9 cellular contexts compared by ENCODE assay signal in genomic region chr1:118136511-118136937, GRCh38. TPM values are rescaled to one million over a fixed set of nuclear protein-coding genes. Genes with fewer than 3 reads are reported as not detected.
A peak's percentile ranks its signal among the peaks of the same experiment; 100 is the strongest.
DNase-seq lines count a peak whose midpoint lies in the region; ATAC-seq and TF ChIP-seq lines count a peak whose summit lies in the region.
"Had no signal": no experiment of that assay in that cellular context is flagged by ENCODE, and none has a peak within 500 bp of the region (broad histone marks: within the 10 kb centered on the region; RNA-seq: fewer than 3 reads in every experiment).

No MANE protein-coding gene starts in this region.

- peaks cover 28% of the 10 kb centered on the region for H3K27me3 Mint-ChIP-seq in activated CD8-positive, alpha-beta memory T cell treated with anti-CD3 and anti-CD28 coated beads, Interleukin-2, amount 10 ng/mL, durations not matched to agents 7 days and 5 days
- peaks cover 12% of the 10 kb centered on the region for H3K27me3 Mint-ChIP-seq in activated CD4-positive, alpha-beta memory T cell treated with anti-CD3 and anti-CD28 coated beads, Interleukin-2, amount 10 ng/mL, durations not matched to agents 7 days and 5 days
- H3K27me3 Mint-ChIP-seq in nephron progenitor cell (ENCODE audit: low read depth, poor library complexity) (peaks cover 3% of the 10 kb centered on the region), H9 (ENCODE audit: low read depth) (no peaks in the 10 kb centered on the region)

- no peaks in the 10 kb centered on the region for H4K20me1 ChIP-seq in H9 (ENCODE audit: control insufficient read depth, insufficient read depth, insufficient read length)

- no peak overlapping the region for H4K8ac ChIP-seq in H9 (replicated peaks; ENCODE audit: insufficient read length, low read depth, low read length)

- H3K9me3 ChIP-seq in adrenal gland (replicated peaks in 1 of 3) (no peaks in the 10 kb centered on the region), tibial artery (no peaks in the 10 kb centered on the region), H9 (ENCODE audit: control insufficient read depth, low read depth, low read length) (no peaks in the 10 kb centered on the region)

- no peaks in the 10 kb centered on the region for H3K36me3 Mint-ChIP-seq in activated CD8-positive, alpha-beta memory T cell treated with anti-CD3 and anti-CD28 coated beads, Interleukin-2, amount 10 ng/mL, durations not matched to agents 7 days and 5 days
- H3K36me3 Mint-ChIP-seq in activated CD4-positive, alpha-beta memory T cell treated with anti-CD3 and anti-CD28 coated beads, Interleukin-2, amount 10 ng/mL, durations not matched to agents 7 days and 5 days (ENCODE audit: low read depth) = no peaks in the 10 kb centered on the region
- no peaks in the 10 kb centered on the region for H3K36me3 Mint-ChIP-seq in nephron progenitor cell (ENCODE audit: low read depth)
- peaks cover 0 to 3% (median 0%) of the 10 kb centered on the region in 3 experiments; a peak in 1 of 7 replicates for H3K36me3 Mint-ChIP-seq in H9 (ENCODE audit: insufficient read depth in 1 of 3, low read depth in 3 of 3)

- no peak overlapping the region for H2BK20ac ChIP-seq in H9 (ENCODE audit: low read depth, low read length, poor library complexity, severe bottlenecking)

- TF ChIP-seq CTCF in nephron progenitor cell (IDR thresholded peaks at IDR 0.05) (no peak), adrenal gland (IDR thresholded peaks at IDR 0.05) (no peak), tibial artery (IDR thresholded peaks at IDR 0.05) (no peak), H9 (conservative IDR thresholded peaks at IDR 0.05) (no peak)

- H3K27ac Mint-ChIP-seq in activated CD8-positive, alpha-beta memory T cell treated with anti-CD3 and anti-CD28 coated beads, Interleukin-2, amount 10 ng/mL, durations not matched to agents 7 days and 5 days = no peak overlapping the region
- no peak overlapping the region for H3K27ac Mint-ChIP-seq in activated CD4-positive, alpha-beta memory T cell treated with anti-CD3 and anti-CD28 coated beads, Interleukin-2, amount 10 ng/mL, durations not matched to agents 7 days and 5 days
- H3K27ac Mint-ChIP-seq in nephron progenitor cell (peak overlapping the region; percentile 52), H9 (no peak overlapping the region; a peak in 1 of 7 replicates)

- no peak overlapping the region for H3K18ac ChIP-seq in H9 (ENCODE audit: insufficient read length, low read depth, low read length)

- no peak overlapping the region for H3K9ac ChIP-seq in H9 (ENCODE audit: extremely low read depth, insufficient read length, low read length)

- CTCF ChIA-PET in activated CD8-positive, alpha-beta memory T cell treated with anti-CD3 and anti-CD28 coated beads, Interleukin-2, amount 10 ng/mL, durations not matched to agents 7 days and 5 days (lab: Charles Lee) = no interaction called here
- CTCF ChIA-PET in activated CD4-positive, alpha-beta memory T cell treated with anti-CD3 and anti-CD28 coated beads, Interleukin-2, amount 10 ng/mL, durations not matched to agents 7 days and 5 days (lab: Charles Lee) = no interaction called here

- H3K79me2 ChIP-seq in H9 (ENCODE audit: insufficient read depth, low read length) = no peaks in the 10 kb centered on the region

- H3K4me1 ChIP-seq in adrenal gland (replicated peaks in 1 of 2) (no peaks in the 10 kb centered on the region), tibial artery (peaks cover 0 to 4% (median 0%) of the 10 kb centered on the region in 4 donors), H9 (ENCODE audit: insufficient read depth, low read length) (peaks cover 7% of the 10 kb centered on the region; the same call in 1 of the 2 replicates)

- 14 to 25% (median 22%) methylated on average over 4 of the region's 4 CpGs for WGBS in adrenal gland, 4 donors
- WGBS in H9 (ENCODE audit: extremely low coverage, insufficient read length, low lambda C conversion rate) = no CpG with 5 or more reads among the region's 4 CpGs

- peaks cover 7% of the 10 kb centered on the region for H3K4me1 Mint-ChIP-seq in activated CD8-positive, alpha-beta memory T cell treated with anti-CD3 and anti-CD28 coated beads, Interleukin-2, amount 10 ng/mL, durations not matched to agents 7 days and 5 days
- H3K4me1 Mint-ChIP-seq in activated CD4-positive, alpha-beta memory T cell treated with anti-CD3 and anti-CD28 coated beads, Interleukin-2, amount 10 ng/mL, durations not matched to agents 7 days and 5 days = peaks cover 3% of the 10 kb centered on the region
- peaks cover 23% of the 10 kb centered on the region for H3K4me1 Mint-ChIP-seq in nephron progenitor cell
- peaks cover 11 to 20% of the 10 kb centered on the region in 2 experiments for H3K4me1 Mint-ChIP-seq in H9

- no peak for TF ChIP-seq POLR2A in adrenal gland (IDR thresholded peaks at IDR 0.05)

- no peak overlapping the region for H3K23ac ChIP-seq in H9 (ENCODE audit: insufficient read length, low read depth, low read length)

- H3K9me3 Mint-ChIP-seq in activated CD8-positive, alpha-beta memory T cell treated with anti-CD3 and anti-CD28 coated beads, Interleukin-2, amount 10 ng/mL, durations not matched to agents 7 days and 5 days (ENCODE audit: low read depth) = no peaks in the 10 kb centered on the region
- no peaks in the 10 kb centered on the region for H3K9me3 Mint-ChIP-seq in activated CD4-positive, alpha-beta memory T cell treated with anti-CD3 and anti-CD28 coated beads, Interleukin-2, amount 10 ng/mL, durations not matched to agents 7 days and 5 days
- no peaks in the 10 kb centered on the region for H3K9me3 Mint-ChIP-seq in nephron progenitor cell
- peaks cover 0 to 6% of the 10 kb centered on the region in 2 experiments; a peak in 2 of 5 replicates for H3K9me3 Mint-ChIP-seq in H9

- DNase-seq in activated CD8-positive, alpha-beta memory T cell treated with anti-CD3 and anti-CD28 coated beads, Interleukin-2, amount 10 ng/mL, durations not matched to agents 7 days and 5 days = peak; percentile 52
- no peak for DNase-seq in activated CD8-positive, alpha-beta memory T cell treated with anti-CD3 and anti-CD28 coated beads for 24 hours
- peak; percentile 22 for DNase-seq in activated CD4-positive, alpha-beta memory T cell treated with anti-CD3 and anti-CD28 coated beads, Interleukin-2, amount 10 ng/mL, durations not matched to agents 7 days and 5 days
- DNase-seq in nephron progenitor cell = no peak
- no peak for DNase-seq in adrenal gland
- DNase-seq in tibial artery = no peak
- no peak for DNase-seq in H9

- H3K23me2 ChIP-seq in H9 (ENCODE audit: insufficient read length, low read depth, low read length, poor library complexity, severe bottlenecking) = no peaks in the 10 kb centered on the region

- H4K91ac ChIP-seq in H9 (ENCODE audit: insufficient read length, low read depth, low read length) = no peak overlapping the region

- no peak overlapping the region for H4K5ac ChIP-seq in H9 (ENCODE audit: insufficient read length, low read depth, low read length)

- H3K4me2 ChIP-seq in H9 (ENCODE audit: insufficient read depth, insufficient read length, low read length) = no peak overlapping the region

- no peak overlapping the region for H2BK5ac ChIP-seq in H9 (ENCODE audit: insufficient read length, low read length)

- H3K4me3 Mint-ChIP-seq in activated CD8-positive, alpha-beta memory T cell treated with anti-CD3 and anti-CD28 coated beads, Interleukin-2, amount 10 ng/mL, durations not matched to agents 7 days and 5 days = no peak overlapping the region
- H3K4me3 Mint-ChIP-seq in activated CD4-positive, alpha-beta memory T cell treated with anti-CD3 and anti-CD28 coated beads, Interleukin-2, amount 10 ng/mL, durations not matched to agents 7 days and 5 days = no peak overlapping the region
- H3K4me3 Mint-ChIP-seq in nephron progenitor cell (no peak overlapping the region), H9 (no peak overlapping the region)

- no peak overlapping the region for H2AFZ ChIP-seq in H9 (ENCODE audit: low read length)

- no peak overlapping the region for H3T11ph ChIP-seq in H9 (ENCODE audit: low read length)

- no peak overlapping the region for H3K14ac ChIP-seq in H9 (ENCODE audit: insufficient read depth, low read length)

- ATAC-seq in activated CD8-positive, alpha-beta memory T cell treated with anti-CD3 and anti-CD28 coated beads, Interleukin-2, amount 10 ng/mL, durations not matched to agents 7 days and 5 days = peak; percentile 67
- ATAC-seq in HG02884 (IDR thresholded peaks at IDR 0.05; ENCODE audit: unreplicated experiment) = peak; percentile 100

- no peaks in the 10 kb centered on the region for H3K79me1 ChIP-seq in H9 (ENCODE audit: insufficient read depth, low read depth, low read length, poor library complexity, severe bottlenecking)

- POLR2A ChIA-PET in activated CD4-positive, alpha-beta memory T cell treated with anti-CD3 and anti-CD28 coated beads, Interleukin-2, amount 10 ng/mL, durations not matched to agents 7 days and 5 days (lab: Charles Lee) = no interaction called here

- H2BK12ac ChIP-seq in H9 (ENCODE audit: insufficient read length, low read depth, low read length) = no peak overlapping the region

- H2BK120ac ChIP-seq in H9 (ENCODE audit: low read depth, low read length, poor library complexity, severe bottlenecking) = no peak overlapping the region

- no peak overlapping the region for H3K4me3 ChIP-seq in adrenal gland
- H3K4me3 ChIP-seq in tibial artery = no peak overlapping the region

- no peak overlapping the region for H2AK5ac ChIP-seq in H9 (ENCODE audit: insufficient read length, low read length)

- H3K27me3 ChIP-seq in adrenal gland (no peaks in the 10 kb centered on the region), tibial artery (no peaks in the 10 kb centered on the region), H9 (ENCODE audit: insufficient read depth, low read length) (no peaks in the 10 kb centered on the region)

- no peak overlapping the region for H3K27ac ChIP-seq in adrenal gland
- H3K27ac ChIP-seq in tibial artery = no peak overlapping the region
- no peak overlapping the region for H3K27ac ChIP-seq in H9 (ENCODE audit: insufficient read length, low read depth, low read length)
- H3K27ac ChIP-seq: C4-2B had no signal

- no peak overlapping the region for H2BK15ac ChIP-seq in H9 (ENCODE audit: low read depth, low read length)

- H3K4ac ChIP-seq in H9 (ENCODE audit: low read depth, low read length) = no peak overlapping the region

- no peak overlapping the region for H3K56ac ChIP-seq in H9 (ENCODE audit: insufficient read length, low read depth, low read length)

- H3K36me3 ChIP-seq in adrenal gland (replicated peaks in 1 of 2) (no peaks in the 10 kb centered on the region), tibial artery (no peaks in the 10 kb centered on the region)

- intact Hi-C loops in adrenal gland (cut with DNase I) = no loop called here
- intact Hi-C loops in tibial artery (cut with DNase I; ENCODE audit: low total_unique reads) = no loop called here

RNA-seq across cellular contexts. Expression of gene SPAG17, which starts 48.5 kb away (rescaled TPM):
- not detected for total RNA-seq in activated CD8-positive, alpha-beta memory T cell treated with anti-CD3 and anti-CD28 coated beads, Interleukin-2, amount 10 ng/mL, durations not matched to agents 7 days and 5 days
- not detected for total RNA-seq in activated CD4-positive, alpha-beta memory T cell treated with anti-CD3 and anti-CD28 coated beads, Interleukin-2, amount 10 ng/mL, durations not matched to agents 7 days and 5 days
- under 1 TPM in 7 of 8 donors, not detected in 1; 0.07 to 0.94 (median 0.39) TPM for total RNA-seq in adrenal gland
- polyA plus RNA-seq in adrenal gland = 1 to 10 TPM in 2 of 3 donors, under 1 TPM in 1; 0.26 to 1.8 (median 1.4) TPM
- 0.37 and 1.1 TPM in 2 replicates for total RNA-seq in H9 (2021)

Comparison
In these comparisons a context has a peak if more than half of its experiments do, and no peak if none do; other contexts are left out.
1. DNase-seq: peak in activated CD8-positive, alpha-beta memory T cell treated with anti-CD3 and anti-CD28 coated beads, Interleukin-2, amount 10 ng/mL, durations not matched to agents 7 days and 5 days (single experiment) and activated CD4-positive, alpha-beta memory T cell treated with anti-CD3 and anti-CD28 coated beads, Interleukin-2, amount 10 ng/mL, durations not matched to agents 7 days and 5 days (single experiment); none in activated CD8-positive, alpha-beta memory T cell treated with anti-CD3 and anti-CD28 coated beads for 24 hours (single experiment), nephron progenitor cell (single experiment), adrenal gland (0 of 7), tibial artery (0 of 2) and H9 (single experiment).